Comparison of ENCODE assay signal across 10 cellular contexts in the genomic region with DNA sequence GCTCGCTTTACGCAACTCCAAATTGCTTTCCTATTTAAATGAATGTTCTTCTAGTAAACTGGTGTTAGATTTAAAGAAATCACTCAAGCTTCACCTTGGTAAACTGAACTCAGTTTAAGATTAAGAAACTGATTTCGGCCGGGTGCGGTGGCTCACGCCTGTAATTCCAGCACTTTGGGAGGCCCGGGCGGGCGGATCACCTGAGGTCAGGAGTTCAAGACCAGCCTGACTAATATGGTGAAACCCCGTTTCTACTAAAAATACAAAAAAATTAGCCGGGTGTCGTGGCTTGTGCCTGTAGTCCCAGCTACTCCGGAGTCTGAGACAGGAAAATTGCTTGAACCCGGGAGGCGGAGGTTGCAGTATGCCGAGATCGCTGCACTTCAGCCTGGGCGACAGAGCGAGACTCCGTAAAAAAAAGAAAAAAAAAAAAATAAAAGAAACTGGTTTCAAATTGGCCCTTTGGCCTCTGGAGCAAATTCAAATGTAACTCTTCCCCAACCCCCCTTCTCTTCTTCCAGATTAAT. TPM values are rescaled to one million over a fixed set of nuclear protein-coding genes. Genes with fewer than 3 reads are reported as not detected.
A peak's percentile ranks its signal among the peaks of the same experiment; 100 is the strongest.
DNase-seq lines count a peak whose midpoint lies in the region; ATAC-seq, FAIRE-seq and TF ChIP-seq lines count a peak whose summit lies in the region.
"Had no signal": no experiment of that assay in that cellular context is flagged by ENCODE, and none has a peak within 500 bp of the region (broad histone marks: within the 10 kb centered on the region; RNA-seq: fewer than 3 reads in every experiment).

No MANE protein-coding gene starts in this region.

- peaks cover 23% of the 10 kb centered on the region for H3K36me3 Mint-ChIP-seq in natural killer cell treated with Interleukin-12 subunit alpha and Interleukin-12 subunit beta and Interleukin-15 and Interleukin-18, amount 100 ng/mL, for 72 hours

- H3K9me2 ChIP-seq in Loucy (replicated peaks; ENCODE audit: low read depth, low read length): no peaks in the 10 kb centered on the region

- CTCF ChIA-PET in BJ (lab: Yijun Ruan, JAX): interaction anchor here (0.7 to 1.4 kb wide), 4 partner anchors 14 to 1959 kb away, joined by 3 to 4 read pairs (median 3); no protein-coding TSS in a partner anchor

- H3K4me3 ChIP-seq in BJ (ENCODE audit: low read depth, low read length) (peak overlapping the region; percentile 94), Loucy (ENCODE audit: low read length, poor library complexity, severe bottlenecking) (peak overlapping the region; percentile 90), duodenal mucosa (ENCODE audit: low read depth in 1 of 2, low read length in 2 of 2) (peak overlapping the region; percentile 74 to 78)

- H3K4me2 ChIP-seq in Loucy (ENCODE audit: low read depth, low read length, poor library complexity, severe bottlenecking): peak overlapping the region; percentile 70

- H3K79me2 ChIP-seq in Loucy (ENCODE audit: insufficient read depth, low read length): peaks cover 41% of the 10 kb centered on the region

- no peak for ATAC-seq in natural killer cell treated with Interleukin-12 subunit alpha and Interleukin-12 subunit beta and Interleukin-15 and Interleukin-18, amount 100 ng/mL, for 72 hours
- no peak for ATAC-seq in HG03460 (IDR thresholded peaks at IDR 0.05; ENCODE audit: unreplicated experiment)

- TF ChIP-seq CTCF in BJ (IDR thresholded peaks at IDR 0.05; ENCODE audit: insufficient read depth, low read depth, low read length) (no peak), Loucy (conservative IDR thresholded peaks at IDR 0.05; ENCODE audit: low read length) (no peak)

- no peak overlapping the region for H2AFZ ChIP-seq in Loucy (ENCODE audit: low read length)

- H3K27me3 Mint-ChIP-seq in natural killer cell treated with Interleukin-12 subunit alpha and Interleukin-12 subunit beta and Interleukin-15 and Interleukin-18, amount 100 ng/mL, for 72 hours: no peaks in the 10 kb centered on the region

- no peaks in the 10 kb centered on the region for H3K9me3 ChIP-seq in Loucy (ENCODE audit: insufficient read depth, low read depth, low read length)
- H3K9me3 ChIP-seq in duodenal mucosa (ENCODE audit: control insufficient read depth in 1 of 2, low read length in 2 of 2): no peaks in the 10 kb centered on the region

- FAIRE-seq in GM12892 (lab: Jason Lieb, UNC): no peak
- FAIRE-seq: GM18507, islet of Langerhans had no signal

- TF ChIP-seq POLR2A in GM12892 (IDR thresholded peaks at IDR 0.05; ENCODE audit: low read depth, low read length): no peak

- H3K4me1 Mint-ChIP-seq in natural killer cell treated with Interleukin-12 subunit alpha and Interleukin-12 subunit beta and Interleukin-15 and Interleukin-18, amount 100 ng/mL, for 72 hours (ENCODE audit: low read depth in 2 of 2): peaks cover 43 to 45% of the 10 kb centered on the region in 2 donors

- H3K27me3 ChIP-seq in BJ (ENCODE audit: control insufficient read depth, insufficient read depth, low read length) (no peaks in the 10 kb centered on the region), Loucy (ENCODE audit: insufficient read depth, low read length, poor library complexity, severe bottlenecking) (no peaks in the 10 kb centered on the region), duodenal mucosa (ENCODE audit: control insufficient read depth in 1 of 2, insufficient read depth in 2 of 2, low read length in 2 of 2) (no peaks in the 10 kb centered on the region)

- peak overlapping the region; percentile 97 for H3K4me3 Mint-ChIP-seq in natural killer cell treated with Interleukin-12 subunit alpha and Interleukin-12 subunit beta and Interleukin-15 and Interleukin-18, amount 100 ng/mL, for 72 hours

- H3K27ac Mint-ChIP-seq in natural killer cell treated with Interleukin-12 subunit alpha and Interleukin-12 subunit beta and Interleukin-15 and Interleukin-18, amount 100 ng/mL, for 72 hours: peak overlapping the region; percentile 88

- 0 out of 2 replicates have a peak, but pooled peaks cover 8% of the 10 kb centered on the region for H3F3A ChIP-seq in Loucy (ENCODE audit: low read depth)

- POLR2A ChIA-PET in BJ (lab: Charles Lee): interaction anchor here (0.6 kb wide), 1 partner anchor 505 kb away, joined by 4 read pairs; no protein-coding TSS in a partner anchor

- no peaks in the 10 kb centered on the region for H3K9me3 Mint-ChIP-seq in natural killer cell treated with Interleukin-12 subunit alpha and Interleukin-12 subunit beta and Interleukin-15 and Interleukin-18, amount 100 ng/mL, for 72 hours

- H3K4me1 ChIP-seq in Loucy (ENCODE audit: insufficient read depth, low read length, poor library complexity, severe bottlenecking): peaks cover 47% of the 10 kb centered on the region
- H3K4me1 ChIP-seq in duodenal mucosa (ENCODE audit: control insufficient read depth in 1 of 2, insufficient read depth in 2 of 2, low read length in 2 of 2): peaks cover 24 to 41% of the 10 kb centered on the region in 2 donors

- H4K20me1 ChIP-seq in Loucy (ENCODE audit: insufficient read depth, low read length, poor library complexity, severe bottlenecking): peaks cover 7% of the 10 kb centered on the region

- H3K36me3 ChIP-seq in BJ (ENCODE audit: control insufficient read depth, insufficient read depth, low read length) (no peaks in the 10 kb centered on the region), Loucy (ENCODE audit: insufficient read depth, low read length) (no peaks in the 10 kb centered on the region), duodenal mucosa (ENCODE audit: control insufficient read depth in 1 of 2, insufficient read depth in 2 of 2, low read length in 2 of 2) (peaks cover 8 to 12% of the 10 kb centered on the region in 2 donors)

- no peak overlapping the region for H3K27ac ChIP-seq in duodenal mucosa (ENCODE audit: low read depth, low read length)

- no peak for DNase-seq in BJ (ENCODE audit: low read depth)
- DNase-seq in natural killer cell treated with Interleukin-12 subunit alpha and Interleukin-12 subunit beta and Interleukin-15 and Interleukin-18, amount 100 ng/mL, for 72 hours (ENCODE audit: low spot score): no peak
- DNase-seq in GM19240 (ENCODE audit: insufficient read length, low spot score): no peak
- no peak for DNase-seq in GM12892 (ENCODE audit: insufficient read length)
- DNase-seq in SIG-M5 (lab: John Stamatoyannopoulos, UW): no peak

- H3K9ac ChIP-seq in Loucy (ENCODE audit: low read depth, low read length, poor library complexity, severe bottlenecking) (no peak overlapping the region), duodenal mucosa (ENCODE audit: low read depth in 1 of 2, low read length in 2 of 2) (peak overlapping the region; percentile 14 to 58)

RNA-seq across cellular contexts. Expression of gene SKIL, which starts 1.7 kb away (rescaled TPM):
- polyA plus RNA-seq in BJ (2011; rRNA removed): 9.7 and 18.1 TPM in 2 replicates
- polyA minus RNA-seq in BJ (2011; rRNA and poly(A)+ RNA removed): 33.0 and 35.2 TPM in 2 replicates
- total RNA-seq in natural killer cell treated with Interleukin-12 subunit alpha and Interleukin-12 subunit beta and Interleukin-15 and Interleukin-18, amount 100 ng/mL, for 72 hours: 10 to 100 TPM; 40.0 to 41.0 TPM
- polyA plus RNA-seq in GM12892 (2012; ENCODE audit: missing spikeins): 5.5 TPM

RNA-seq across cellular contexts. Expression of gene CLDN11, which starts 59.4 kb away (rescaled TPM):
- polyA plus RNA-seq in BJ (2011; rRNA removed): 5.6 and 6.5 TPM in 2 replicates
- polyA minus RNA-seq in BJ (2011; rRNA and poly(A)+ RNA removed): 10.9 and 23.0 TPM in 2 replicates
- under 1 TPM in 1 of 2 donors, not detected in 1; 0.53 TPM for total RNA-seq in natural killer cell treated with Interleukin-12 subunit alpha and Interleukin-12 subunit beta and Interleukin-15 and Interleukin-18, amount 100 ng/mL, for 72 hours
- polyA plus RNA-seq in GM12892 (2012; ENCODE audit: missing spikeins): 0.17 TPM
